In the genomic region with DNA sequence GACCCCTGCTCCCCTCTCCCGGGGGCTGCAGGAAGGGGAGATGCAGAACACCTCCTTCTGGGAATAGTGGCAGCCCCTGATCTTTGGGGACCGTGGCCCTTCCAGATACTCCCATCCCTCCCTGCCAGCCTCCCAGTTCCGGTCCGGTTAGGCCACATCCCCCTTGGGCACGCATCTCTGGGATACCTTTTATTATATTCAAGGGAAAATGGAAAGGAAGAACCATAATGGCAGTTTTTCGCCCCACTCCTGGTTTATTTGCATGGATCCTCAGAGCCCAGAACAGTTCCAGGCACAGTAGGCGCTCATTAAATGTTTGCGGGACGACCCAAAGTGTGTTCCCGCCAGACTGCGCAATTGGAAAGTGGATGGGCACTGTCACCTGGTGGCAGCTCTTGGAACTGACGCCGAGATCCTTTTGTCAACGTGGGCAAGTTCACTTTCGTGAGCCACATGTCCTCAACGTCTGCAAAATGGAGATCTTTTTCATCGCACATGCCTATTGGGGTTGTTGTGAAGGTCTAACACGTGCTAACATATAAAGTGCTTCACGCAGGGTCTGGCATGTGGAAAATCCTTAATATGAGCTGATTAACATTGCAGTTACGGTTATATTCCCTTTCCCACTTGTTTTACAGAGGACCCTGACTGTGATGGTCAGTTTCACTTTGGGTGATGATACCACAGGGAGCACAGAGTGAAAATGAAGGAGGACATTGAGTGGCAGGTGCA, we compare ENCODE assay signal across 8 cellular contexts. TPM values are rescaled to one million over a fixed set of nuclear protein-coding genes. Genes with fewer than 3 reads are reported as not detected.
DNase-seq lines count a peak whose midpoint lies in the region; ATAC-seq and TF ChIP-seq lines count a peak whose summit lies in the region.

No MANE protein-coding gene starts in this region.

- H3K27ac ChIP-seq in OCI-LY7 (ENCODE audit: low read depth, low read length, poor library complexity, severe bottlenecking) = no peak overlapping the region

- H3K9me2 ChIP-seq in OCI-LY7 (ENCODE audit: insufficient read depth, low read length) = no peaks in the 10 kb centered on the region

- no peaks in the 10 kb centered on the region for H3K36me3 ChIP-seq in OCI-LY7 (ENCODE audit: insufficient read depth, low read length)

- H3K27me3 Mint-ChIP-seq in naive B cell = peaks cover 37 to 54% (median 49%) of the 10 kb centered on the region in 3 donors

- H3K4me3 Mint-ChIP-seq in naive B cell = peak overlapping the region; percentile 48 to 91 (median 86)

- H4K20me1 ChIP-seq in OCI-LY7 (ENCODE audit: insufficient read depth, low read length) = no peaks in the 10 kb centered on the region

- peak overlapping the region; percentile 34; the same call in 1 of the 2 replicates for H3K4me2 ChIP-seq in OCI-LY7 (ENCODE audit: low read length)

- peak; percentile 61 for DNase-seq in HS-5 (ENCODE audit: low read depth)
- peak; percentile 74 for DNase-seq in OCI-LY7 (ENCODE audit: low spot score)
- DNase-seq in activated T-cell treated with anti-CD3 and anti-CD28 coated beads for 1 hour (ENCODE audit: low read depth) = peak; percentile 71
- no peak for DNase-seq in epithelial cell of proximal tubule (ENCODE audit: low read depth)
- peak; percentile 56 for DNase-seq in naive B cell
- peak; percentile 49 to 69 for DNase-seq in stimulated activated CD8-positive, alpha-beta memory T cell treated with anti-CD3 and anti-CD28 coated beads, Interleukin-7, amount 100 ng/mL, for 1 hour (ENCODE audit: low read depth in 2 of 2)
- no peak for DNase-seq in NCI-H1048 (lab: John Stamatoyannopoulos, UW)

- peaks cover 20 to 33% (median 25%) of the 10 kb centered on the region in 3 donors for H3K4me1 Mint-ChIP-seq in naive B cell

- H3K9me3 Mint-ChIP-seq in naive B cell = peaks cover 0 to 5% (median 2%) of the 10 kb centered on the region in 7 donors

- peak; percentile 45 to 55 for ATAC-seq in naive B cell (ENCODE audit: low read depth in 2 of 2)

- TF ChIP-seq CTCF in GM12873 (IDR thresholded peaks at IDR 0.05; ENCODE audit: insufficient read depth, low read depth, low read length, missing control alignments) = peak; percentile 100
- peak; percentile 94 for TF ChIP-seq CTCF in OCI-LY7 (conservative IDR thresholded peaks at IDR 0.05; ENCODE audit: low read length)
- peak; percentile 100 for TF ChIP-seq CTCF in epithelial cell of proximal tubule (conservative IDR thresholded peaks at IDR 0.05; ENCODE audit: low read depth, low read length)

- peaks cover 0 to 4% of the 10 kb centered on the region in 2 donors for H3K36me3 Mint-ChIP-seq in naive B cell

- H2AFZ ChIP-seq in OCI-LY7 (ENCODE audit: low read length) = peak overlapping the region; percentile 97

- intact Hi-C loops in OCI-LY7 (cut with micrococcal nuclease; ENCODE audit: unreplicated experiment) = loop anchor here (1.0 kb wide), 2 partner anchors 285 to 327 kb away; no protein-coding TSS in a partner anchor

- CTCF ChIA-PET in OCI-LY7 (lab: Charles Lee; ENCODE audit: unreplicated experiment) = interaction anchor here (0.6 to 0.9 kb wide), 2 partner anchors 284 to 303 kb away, joined by 3 to 5 read pairs; no protein-coding TSS in a partner anchor

- no TSS peak for BruUV-seq in OCI-LY7 (replicated peaks; lab: Mats Ljungman, UMichigan)

- H3K9me3 ChIP-seq in OCI-LY7 (ENCODE audit: low read length) = no peaks in the 10 kb centered on the region

- H3K4me3 ChIP-seq in OCI-LY7 (ENCODE audit: low read depth, low read length, poor library complexity, severe bottlenecking) (no peak overlapping the region), epithelial cell of proximal tubule (ENCODE audit: low read depth, low read length) (no peak overlapping the region)

- H3K4me1 ChIP-seq in OCI-LY7 (ENCODE audit: insufficient read depth, low read length, poor library complexity, severe bottlenecking) = no peaks in the 10 kb centered on the region

- H3K79me2 ChIP-seq in OCI-LY7 (ENCODE audit: insufficient read depth, low read depth, low read length) = no peaks in the 10 kb centered on the region

- POLR2A ChIA-PET in OCI-LY7 (lab: Charles Lee) = interaction anchor here (0.7 kb wide), 1 partner anchor 330 kb away, joined by 4 read pairs; no protein-coding TSS in a partner anchor

- peak overlapping the region in 3 of 6 donors; percentile 0 to 50 (median 29) for H3K27ac Mint-ChIP-seq in naive B cell

RNA-seq across cellular contexts. Expression of a gene that starts 1.6 kb away (rescaled TPM):
- total RNA-seq in OCI-LY7 (2014; rRNA removed; shearing (Covaris generic)) = not detected in 2 replicates
- total RNA-seq in OCI-LY7 (2022) (not detected in 2 replicates), epithelial cell of proximal tubule (9.9 and 11.4 TPM in 2 replicates)
- polyA plus RNA-seq in naive B cell (ENCODE audit: low read depth in 6 of 6) = not detected

Comparison
In these comparisons a context has a peak if more than half of its experiments do, and no peak if none do; other contexts are left out.
1. DNase-seq: peak in HS-5 (single experiment), OCI-LY7 (single experiment), activated T-cell treated with anti-CD3 and anti-CD28 coated beads for 1 hour (single experiment), naive B cell (single experiment) and stimulated activated CD8-positive, alpha-beta memory T cell treated with anti-CD3 and anti-CD28 coated beads, Interleukin-7, amount 100 ng/mL, for 1 hour (2 of 2); none in epithelial cell of proximal tubule (single experiment) and NCI-H1048 (single experiment).
2. Peak in every context shown above with its lines, with median percentiles within 50 percentile points of each other: CTCF ChIP-seq.